Comparison of ENCODE assay signal across 9 cellular contexts in the genomic region with DNA sequence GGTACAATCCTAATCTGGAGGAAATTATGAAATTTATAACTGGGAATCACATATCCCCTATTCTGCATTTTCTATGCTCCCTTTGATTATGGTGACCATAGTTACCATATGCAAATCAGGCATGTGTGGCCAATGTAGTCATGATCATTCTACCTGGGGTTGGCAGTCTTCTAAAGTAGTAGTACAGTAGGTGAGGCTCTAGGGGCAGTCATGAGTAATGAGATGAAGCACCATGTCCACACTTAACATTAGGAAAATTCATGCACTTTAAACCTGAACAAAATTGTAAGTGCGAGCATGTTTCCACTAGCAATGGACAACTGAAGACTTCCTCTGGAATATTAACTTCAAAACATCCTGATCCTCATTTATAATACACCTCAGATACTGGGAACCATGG.
DNase-seq lines count a peak whose midpoint lies in the region; ATAC-seq and TF ChIP-seq lines count a peak whose summit lies in the region.
"Had no signal": no experiment of that assay in that cellular context is flagged by ENCODE, and none has a peak within 500 bp of the region (broad histone marks: within the 10 kb centered on the region; RNA-seq: fewer than 3 reads in every experiment).

No MANE protein-coding gene starts in this region.

- ATAC-seq in HG03558 (IDR thresholded peaks at IDR 0.05; ENCODE audit: extremely low read depth, unreplicated experiment): peak; percentile 87

- no peak overlapping the region for H2AFZ ChIP-seq in osteoblast (ENCODE audit: low read length)

- no peaks in the 10 kb centered on the region for H3K36me3 ChIP-seq in osteoblast (ENCODE audit: insufficient read depth, low read length)
- H3K36me3 ChIP-seq: neutrophil had no signal

- DNase-seq in EH (ENCODE audit: low read depth) (peak; percentile 27), GM20000 (ENCODE audit: low spot score) (peak; percentile 9), astrocyte of the cerebellum (ENCODE audit: low read depth) (no peak), osteoblast (ENCODE audit: insufficient read length, low spot score, missing footprints) (no peak), GM19240 (ENCODE audit: insufficient read length, low spot score) (no peak), NCI-H774 (lab: John Stamatoyannopoulos, UW) (no peak)
- DNase-seq in effector CD8-positive, alpha-beta T cell (lab: John Stamatoyannopoulos, UW): no peak

- H4K20me1 ChIP-seq in osteoblast (ENCODE audit: insufficient read depth, low read length): no peaks in the 10 kb centered on the region

- in situ Hi-C loops in astrocyte of the cerebellum (cut with HindIII; ENCODE audit: low sequenced_read_pairs): no loop called here

- TF ChIP-seq CTCF in GM20000 (IDR thresholded peaks at IDR 0.05; ENCODE audit: extremely low read depth, missing control alignments) (no peak), astrocyte of the cerebellum (IDR thresholded peaks at IDR 0.05; ENCODE audit: low read depth, low read length, missing control alignments) (peak; percentile 56), osteoblast (IDR thresholded peaks at IDR 0.05; ENCODE audit: extremely low read depth, low read depth, low read length) (peak; percentile 42)

- no peak overlapping the region for H3K4me3 ChIP-seq in astrocyte of the cerebellum (ENCODE audit: low read depth, low read length)
- no peak overlapping the region for H3K4me3 ChIP-seq in osteoblast (ENCODE audit: insufficient read depth, low read length)

- no peak overlapping the region for H3K27ac ChIP-seq in osteoblast (ENCODE audit: low read depth, low read length)
- H3K27ac ChIP-seq: neutrophil had no signal

- peaks cover 16% of the 10 kb centered on the region for H3K4me1 ChIP-seq in osteoblast (ENCODE audit: insufficient read depth, low read length)

- H3K79me2 ChIP-seq in osteoblast (ENCODE audit: insufficient read depth, low read length): no peaks in the 10 kb centered on the region

- H3K4me2 ChIP-seq in osteoblast (ENCODE audit: insufficient read depth, low read length): no peak overlapping the region

- no peaks in the 10 kb centered on the region for H3K27me3 ChIP-seq in osteoblast (ENCODE audit: insufficient read depth, low read length)
- H3K27me3 ChIP-seq: neutrophil had no signal

- H3K9me3 ChIP-seq in osteoblast (ENCODE audit: low read depth, low read length): no peaks in the 10 kb centered on the region
- H3K9me3 ChIP-seq: neutrophil had no signal

Comparison
In these comparisons a context has a peak if more than half of its experiments do, and no peak if none do; other contexts are left out.
1. DNase-seq: peak in EH (single experiment) and GM20000 (single experiment); none in astrocyte of the cerebellum (single experiment), osteoblast (single experiment), GM19240 (single experiment), effector CD8-positive, alpha-beta T cell (single experiment) and NCI-H774 (single experiment).